In genomic region chr22:49724030-49724892, GRCh38 we compare ENCODE assay signal across 8 cellular contexts.
DNase-seq lines count a peak whose midpoint lies in the region; ATAC-seq and TF ChIP-seq lines count a peak whose summit lies in the region.

No MANE protein-coding gene starts in this region.

- POLR2A ChIA-PET in Caco-2 (lab: Charles Lee), result no interaction called here

- H3K4me2 ChIP-seq in osteoblast (ENCODE audit: insufficient read depth, low read length), result no peak overlapping the region

- CTCF ChIA-PET in Caco-2 (lab: Charles Lee), result interaction anchor here (0.5 kb wide), 1 partner anchor 11 kb away, joined by 4 read pairs; no protein-coding TSS in a partner anchor
- CTCF ChIA-PET in Calu3 (lab: Charles Lee), result interaction anchor here (1.0 kb wide), 1 partner anchor 14 kb away, joined by 3 read pairs; no protein-coding TSS in a partner anchor

- BruUV-seq in Caco-2 (replicated peaks; lab: Mats Ljungman, UMichigan) (no TSS peak), Calu3 (replicated peaks; lab: Mats Ljungman, UMichigan) (no TSS peak)

- no peak for DNase-seq in Caco-2
- DNase-seq in NCI-H524 treated with DMSO at 0.1 percent for 48 hours (lab: John Stamatoyannopoulos, UW), result peak; percentile 28
- DNase-seq in activated naive CD8-positive, alpha-beta T cell treated with anti-CD3 and anti-CD28 coated beads for 36 hours, result peak; percentile 42
- DNase-seq in osteoblast (ENCODE audit: insufficient read length, low spot score, missing footprints), result peak; percentile 85
- DNase-seq in Calu3, result no peak
- DNase-seq in pons (ENCODE audit: low spot score), result no peak

- no peak overlapping the region for H2AFZ ChIP-seq in osteoblast (ENCODE audit: low read length)

- no peak for ATAC-seq in HG02981 (IDR thresholded peaks at IDR 0.05; ENCODE audit: unreplicated experiment)
- ATAC-seq in GM21825 (IDR thresholded peaks at IDR 0.05; ENCODE audit: unreplicated experiment), result no peak

- H3K79me2 ChIP-seq in osteoblast (ENCODE audit: insufficient read depth, low read length), result no peaks in the 10 kb centered on the region

- no peaks in the 10 kb centered on the region for H3K4me1 Mint-ChIP-seq in Caco-2 (ENCODE audit: low read depth, unreplicated experiment)
- peaks cover 11% of the 10 kb centered on the region for H3K4me1 Mint-ChIP-seq in activated naive CD8-positive, alpha-beta T cell treated with anti-CD3 and anti-CD28 coated beads for 36 hours
- no peaks in the 10 kb centered on the region for H3K4me1 Mint-ChIP-seq in Calu3 (ENCODE audit: low read depth, unreplicated experiment)

- H3K27me3 Mint-ChIP-seq in Caco-2 (ENCODE audit: insufficient read depth, unreplicated experiment), result peaks cover 41% of the 10 kb centered on the region
- peaks cover 26% of the 10 kb centered on the region for H3K27me3 Mint-ChIP-seq in activated naive CD8-positive, alpha-beta T cell treated with anti-CD3 and anti-CD28 coated beads for 36 hours
- H3K27me3 Mint-ChIP-seq in Calu3 (ENCODE audit: unreplicated experiment), result peaks cover 94% of the 10 kb centered on the region

- H3K27ac Mint-ChIP-seq in Caco-2 (ENCODE audit: unreplicated experiment), result no peak overlapping the region
- H3K27ac Mint-ChIP-seq in activated naive CD8-positive, alpha-beta T cell treated with anti-CD3 and anti-CD28 coated beads for 36 hours, result peak overlapping the region; percentile 87
- H3K27ac Mint-ChIP-seq in Calu3 (ENCODE audit: unreplicated experiment), result no peak overlapping the region

- H3K27me3 ChIP-seq in Caco-2 (replicated peaks; ENCODE audit: control insufficient read depth, insufficient read depth, low read length) (peaks cover 1% of the 10 kb centered on the region), osteoblast (ENCODE audit: insufficient read depth, low read length) (peaks cover 6% of the 10 kb centered on the region)

- H3K36me3 Mint-ChIP-seq in Caco-2 (ENCODE audit: insufficient read depth, unreplicated experiment) (no peaks in the 10 kb centered on the region), Calu3 (ENCODE audit: insufficient read depth, unreplicated experiment) (no peaks in the 10 kb centered on the region)
- no peaks in the 10 kb centered on the region for H3K36me3 Mint-ChIP-seq in activated naive CD8-positive, alpha-beta T cell treated with anti-CD3 and anti-CD28 coated beads for 36 hours

- no peak overlapping the region for H3K27ac ChIP-seq in osteoblast (ENCODE audit: low read depth, low read length)

- H4K20me1 ChIP-seq in osteoblast (ENCODE audit: insufficient read depth, low read length), result no peaks in the 10 kb centered on the region

- intact Hi-C loops in Caco-2 (cut with micrococcal nuclease; ENCODE audit: unreplicated experiment) (loop anchor here (10.0 kb wide), 1 partner anchor 289 kb away; no protein-coding TSS in a partner anchor), Calu3 (cut with micrococcal nuclease; ENCODE audit: unreplicated experiment) (no loop called here)

- H3K4me3 ChIP-seq in Caco-2 (ENCODE audit: low read depth, low read length), result peak overlapping the region; percentile 25
- H3K4me3 ChIP-seq in osteoblast (ENCODE audit: insufficient read depth, low read length), result no peak overlapping the region

- H3K36me3 ChIP-seq in Caco-2 (ENCODE audit: control insufficient read depth, insufficient read depth, low read length) (no peaks in the 10 kb centered on the region), osteoblast (ENCODE audit: insufficient read depth, low read length) (no peaks in the 10 kb centered on the region)

- no peaks in the 10 kb centered on the region for H3K9me3 Mint-ChIP-seq in Caco-2 (ENCODE audit: unreplicated experiment)
- H3K9me3 Mint-ChIP-seq in activated naive CD8-positive, alpha-beta T cell treated with anti-CD3 and anti-CD28 coated beads for 36 hours, result no peaks in the 10 kb centered on the region
- no peaks in the 10 kb centered on the region for H3K9me3 Mint-ChIP-seq in Calu3 (ENCODE audit: low read depth, unreplicated experiment)

- H3K4me3 Mint-ChIP-seq in Caco-2 (ENCODE audit: unreplicated experiment), result peak overlapping the region; percentile 50
- peak overlapping the region; percentile 94 for H3K4me3 Mint-ChIP-seq in activated naive CD8-positive, alpha-beta T cell treated with anti-CD3 and anti-CD28 coated beads for 36 hours
- no peak overlapping the region for H3K4me3 Mint-ChIP-seq in Calu3 (ENCODE audit: low read depth, unreplicated experiment)

- H3K9me3 ChIP-seq in Caco-2 (no peaks in the 10 kb centered on the region), osteoblast (ENCODE audit: low read depth, low read length) (no peaks in the 10 kb centered on the region)

- no peak for TF ChIP-seq CTCF in Caco-2 (IDR thresholded peaks at IDR 0.05; ENCODE audit: insufficient read depth in 1 of 2, low read depth in 1 of 2, low read length in 1 of 2, severe bottlenecking in 1 of 2, unreplicated experiment in 1 of 2)
- TF ChIP-seq CTCF in osteoblast (IDR thresholded peaks at IDR 0.05; ENCODE audit: extremely low read depth, low read depth, low read length), result no peak
- TF ChIP-seq CTCF in Calu3 (IDR thresholded peaks at IDR 0.05; ENCODE audit: unreplicated experiment), result no peak

- no peaks in the 10 kb centered on the region for H3K4me1 ChIP-seq in Caco-2
- no peaks in the 10 kb centered on the region for H3K4me1 ChIP-seq in osteoblast (ENCODE audit: insufficient read depth, low read length)

Comparison
In these comparisons a context has a peak if more than half of its experiments do, and no peak if none do; other contexts are left out.
1. DNase-seq: peak in NCI-H524 treated with DMSO at 0.1 percent for 48 hours (single experiment), activated naive CD8-positive, alpha-beta T cell treated with anti-CD3 and anti-CD28 coated beads for 36 hours (single experiment) and osteoblast (single experiment); none in Caco-2 (0 of 2), Calu3 (single experiment) and pons (single experiment).